ENCODE assay signal across 8 cellular contexts in genomic region chr6:113909224-113909856, GRCh38. TPM values are rescaled to one million over a fixed set of nuclear protein-coding genes. Genes with fewer than 3 reads are reported as not detected.
DNase-seq lines count a peak whose midpoint lies in the region; ATAC-seq and TF ChIP-seq lines count a peak whose summit lies in the region.

No MANE protein-coding gene starts in this region.

- H3K27ac Mint-ChIP-seq in osteocyte (ENCODE audit: unreplicated experiment), result peak overlapping the region; percentile 61

- WGBS in esophagus muscularis mucosa, result 18% methylated on average over 6 of the region's 6 CpGs

- H3K9me3 Mint-ChIP-seq in osteocyte (ENCODE audit: unreplicated experiment), result peaks cover 7% of the 10 kb centered on the region

- H3K4me1 Mint-ChIP-seq in osteocyte (ENCODE audit: unreplicated experiment), result peaks cover 33% of the 10 kb centered on the region

- peak; percentile 84 for ATAC-seq in GM21526 (IDR thresholded peaks at IDR 0.05; ENCODE audit: low FRiP score, unreplicated experiment)

- intact Hi-C loops in esophagus muscularis mucosa (cut with DNase I), result loop anchor here (10.0 kb wide), 1 partner anchor 1125 kb away; no protein-coding TSS in a partner anchor

- TF ChIP-seq EP300 in esophagus muscularis mucosa (IDR thresholded peaks at IDR 0.05), result no peak

- DNase-seq in DMS153 (lab: John Stamatoyannopoulos, UW), result peak; percentile 7
- DNase-seq in NCI-H1092 treated with DMSO at 0.1 percent for 48 hours (lab: John Stamatoyannopoulos, UW), result peak; percentile 57
- peak; percentile 37 to 88 for DNase-seq in SJCRH30
- no peak for DNase-seq in esophagus muscularis mucosa (ENCODE audit: extremely low spot score)
- DNase-seq in osteocyte (ENCODE audit: extremely low spot score, unreplicated experiment), result no peak
- DNase-seq in effector CD8-positive, alpha-beta T cell (lab: John Stamatoyannopoulos, UW), result no peak
- DNase-seq in NK-92 (lab: John Stamatoyannopoulos, UW; ENCODE audit: unreplicated experiment), result no peak

- H3K36me3 Mint-ChIP-seq in osteocyte (ENCODE audit: unreplicated experiment), result peaks cover 7% of the 10 kb centered on the region

- H3K36me3 ChIP-seq in SJCRH30 (no peaks in the 10 kb centered on the region), esophagus muscularis mucosa (no peaks in the 10 kb centered on the region)

- H3K27me3 Mint-ChIP-seq in osteocyte (ENCODE audit: unreplicated experiment), result no peaks in the 10 kb centered on the region

- 0 out of 2 replicates have a peak, but pooled peaks cover 4% of the 10 kb centered on the region for H3K4me1 ChIP-seq in SJCRH30
- H3K4me1 ChIP-seq in esophagus muscularis mucosa, result peaks cover 1 to 10% (median 6%) of the 10 kb centered on the region in 4 donors

- H3K27me3 ChIP-seq in SJCRH30 (no peaks in the 10 kb centered on the region), esophagus muscularis mucosa (no peaks in the 10 kb centered on the region)

- TF ChIP-seq CTCF in esophagus muscularis mucosa (IDR thresholded peaks at IDR 0.05) (peak; percentile 59 to 71 (median 70)), osteocyte (IDR thresholded peaks at IDR 0.05) (peak; percentile 77)

- no peak overlapping the region for H3K4me3 Mint-ChIP-seq in osteocyte (ENCODE audit: unreplicated experiment)

- no peak overlapping the region for H3K4me3 ChIP-seq in SJCRH30
- H3K4me3 ChIP-seq in esophagus muscularis mucosa, result no peak overlapping the region

- no peak for TF ChIP-seq POLR2A in esophagus muscularis mucosa (IDR thresholded peaks at IDR 0.05; ENCODE audit: low read depth)

- H3K9me3 ChIP-seq in SJCRH30 (replicated peaks) (no peaks in the 10 kb centered on the region), esophagus muscularis mucosa (no peaks in the 10 kb centered on the region)

- H3K27ac ChIP-seq in SJCRH30 (no peak overlapping the region), esophagus muscularis mucosa (replicated peaks in 1 of 4) (no peak overlapping the region)

RNA-seq across cellular contexts. Expression of gene MARCKS, which starts 52.2 kb away (rescaled TPM):
- 152 and 167 TPM in 2 replicates for total RNA-seq in SJCRH30 (2014; rRNA removed; shearing (Covaris generic))
- total RNA-seq in esophagus muscularis mucosa (10 to 100 TPM; 19.2 to 32.7 (median 31.2) TPM), osteocyte (868 and 890 TPM in 2 replicates)

Comparison
In these comparisons a context has a peak if more than half of its experiments do, and no peak if none do; other contexts are left out.
1. DNase-seq: peak in DMS153 (single experiment), NCI-H1092 treated with DMSO at 0.1 percent for 48 hours (single experiment) and SJCRH30 (2 of 2); none in esophagus muscularis mucosa (single experiment), osteocyte (single experiment), effector CD8-positive, alpha-beta T cell (single experiment) and NK-92 (single experiment).